In genomic region chr17:30697619-30698460, GRCh38 we compare ENCODE assay signal across 8 cellular contexts.
DNase-seq lines count a peak whose midpoint lies in the region; ATAC-seq and TF ChIP-seq lines count a peak whose summit lies in the region.
"Not testable (repeated sequence)": the region's sequence is repeated elsewhere in the genome, so short reads cannot be mapped to it uniquely, and the experiment has no call there.

No MANE protein-coding gene starts in this region.

- not testable (repeated sequence) for H3K79me2 ChIP-seq in GM23248 (ENCODE audit: insufficient read depth)

- ATAC-seq in SK-N-SH treated with all-trans-retinoic acid at 6 μM for 48 hours, result peak; percentile 87

- H3F3A ChIP-seq in GM23248 (ENCODE audit: insufficient read depth), result peaks cover 16% of the 10 kb centered on the region; the same call in 1 of the 2 replicates

- not testable (repeated sequence) for H3K4me1 ChIP-seq in BE2C; GM23248 (ENCODE audit: insufficient read depth); mucosa of rectum (ENCODE audit: control insufficient read depth in 2 of 2, insufficient read depth in 2 of 2, low read length in 2 of 2)

- not testable (repeated sequence) for H3K9me2 ChIP-seq in GM23248 (ENCODE audit: insufficient read depth)

- H3K27ac ChIP-seq in GM23248; mucosa of rectum (ENCODE audit: low read depth in 2 of 2, low read length in 2 of 2): not testable (repeated sequence)

- TF ChIP-seq CTCF in BE2C (IDR thresholded peaks at IDR 0.05; ENCODE audit: low read depth, low read length), result peak; percentile 52

- DNase-seq in BE2C, result peak; percentile 41
- DNase-seq in GM23248, result peak; percentile 54
- DNase-seq in NCI-H146 (lab: John Stamatoyannopoulos, UW), result peak; percentile 66
- DNase-seq in activated gamma-delta T cell (lab: John Stamatoyannopoulos, UW), result peak; percentile 47
- peak; percentile 38 for DNase-seq in fibroblast of gingiva (ENCODE audit: low read depth)
- peak; percentile 30 for DNase-seq in stimulated activated CD8-positive, alpha-beta memory T cell treated with anti-CD3 and anti-CD28 coated beads, Interleukin-12 subunit alpha, Interleukin-12 subunit beta, amount 100 ng/mL, for 24 hours (ENCODE audit: extremely low read depth)

- not testable (repeated sequence) for H3K27me3 ChIP-seq in BE2C; GM23248 (replicated peaks; ENCODE audit: insufficient read depth); mucosa of rectum (ENCODE audit: control insufficient read depth in 2 of 2, insufficient read depth in 2 of 2, low read length in 2 of 2)

- peak overlapping the region; percentile 46 for H3K9ac ChIP-seq in GM23248
- H3K9ac ChIP-seq in mucosa of rectum (ENCODE audit: low read depth in 1 of 2, low read length in 2 of 2), result not testable (repeated sequence)

- H3K9me3 ChIP-seq in BE2C; GM23248 (ENCODE audit: low read depth); mucosa of rectum (ENCODE audit: control insufficient read depth in 2 of 2, low read length in 2 of 2): not testable (repeated sequence)

- not testable (repeated sequence) for H4K20me1 ChIP-seq in GM23248 (ENCODE audit: insufficient read depth)

- in situ Hi-C loops in GM23248 (cut with MboI), result not testable (repeated sequence)

- H3K4me2 ChIP-seq in GM23248 (ENCODE audit: unreplicated experiment), result peak overlapping the region; percentile 60

- WGBS in GM23248 (ENCODE audit: low coverage in 1 of 2, low lambda C conversion rate in 2 of 2, missing lambda C conversion rate in 2 of 2), 2 experiments, result 3 to 4% methylated on average over 20 to 32 of the region's 32 CpGs

- H3K4me3 ChIP-seq in BE2C (ENCODE audit: low read depth, low read length) (peak overlapping the region; percentile 41), GM23248 (peak overlapping the region; percentile 78), mucosa of rectum (ENCODE audit: low read length in 2 of 2) (peak overlapping the region; percentile 45 to 60)

- H3K36me3 ChIP-seq in BE2C; GM23248 (ENCODE audit: low read depth); mucosa of rectum (ENCODE audit: control insufficient read depth in 2 of 2, insufficient read depth in 2 of 2, low read length in 2 of 2): not testable (repeated sequence)

- H2AFZ ChIP-seq in GM23248, result peak overlapping the region; percentile 81

TF ChIP-seq in SK-N-SH treated with all-trans-retinoic acid at 6 μM for 48 hours, 23 proteins besides CTCF, POLR2A, EP300 and RAD21:
- TF ChIP-seq ZFP3 (CRISPR knock-in tag; IDR thresholded peaks at IDR 0.05), result 0 out of 2 replicates have a peak, but pooled peaks have one; percentile 23
